ENCODE assay signal across 8 cellular contexts in genomic region chrX:119790977-119791436, GRCh38. TPM values are rescaled to one million over a fixed set of nuclear protein-coding genes. Genes with fewer than 3 reads are reported as not detected.
A peak's percentile ranks its signal among the peaks of the same experiment; 100 is the strongest.
DNase-seq lines count a peak whose midpoint lies in the region; ATAC-seq and TF ChIP-seq lines count a peak whose summit lies in the region.

No MANE protein-coding gene starts in this region.

- intact Hi-C loops in activated B cell treated with CpG ODN at 0.5 μM for 24 hours (cut with micrococcal nuclease): loop anchor here (1.0 to 5.0 kb wide), 5 partner anchors 35 to 152 kb away; partner anchors contain the start of genes NDUFA1, NKAP and RNF113A

- H3K4ac ChIP-seq in mesenchymal stem cell (ENCODE audit: low read depth in 1 of 2, low read length in 2 of 2): peak overlapping the region in 1 of 2 experiments; percentile 84

- H3K9ac ChIP-seq in HUES6 (ENCODE audit: low read length): peak overlapping the region; percentile 96
- peak overlapping the region; percentile 97 for H3K9ac ChIP-seq in mesenchymal stem cell (ENCODE audit: low read length)

- H3K27ac Mint-ChIP-seq in CD8-positive, alpha-beta memory T cell: peak overlapping the region; percentile 89 to 99 (median 98)
- peak overlapping the region; percentile 96 for H3K27ac Mint-ChIP-seq in activated B cell treated with CpG ODN at 0.5 μM for 24 hours
- H3K27ac Mint-ChIP-seq in stimulated activated effector memory CD8-positive, alpha-beta T cell treated with anti-CD3 and anti-CD28 coated beads, Interleukin-12 subunit alpha, Interleukin-12 subunit beta, amount 100 ng/mL, for 72 hours: peak overlapping the region; percentile 94

- H3K4me1 ChIP-seq in CD8-positive, alpha-beta memory T cell (ENCODE audit: insufficient read depth, low read length): peaks cover 25% of the 10 kb centered on the region
- H3K4me1 ChIP-seq in HUES6 (ENCODE audit: control insufficient read depth, insufficient read depth, low read length): no peaks in the 10 kb centered on the region
- peaks cover 3% of the 10 kb centered on the region for H3K4me1 ChIP-seq in mesenchymal stem cell (ENCODE audit: control insufficient read depth, insufficient read depth, low read depth, low read length)

- no peaks in the 10 kb centered on the region for H3K9me3 Mint-ChIP-seq in CD8-positive, alpha-beta memory T cell
- no peaks in the 10 kb centered on the region for H3K9me3 Mint-ChIP-seq in activated B cell treated with CpG ODN at 0.5 μM for 24 hours
- no peaks in the 10 kb centered on the region for H3K9me3 Mint-ChIP-seq in stimulated activated effector memory CD8-positive, alpha-beta T cell treated with anti-CD3 and anti-CD28 coated beads, Interleukin-12 subunit alpha, Interleukin-12 subunit beta, amount 100 ng/mL, for 72 hours

- peaks cover 25 to 54% (median 38%) of the 10 kb centered on the region in 3 donors for H3K4me1 Mint-ChIP-seq in CD8-positive, alpha-beta memory T cell
- peaks cover 37% of the 10 kb centered on the region for H3K4me1 Mint-ChIP-seq in activated B cell treated with CpG ODN at 0.5 μM for 24 hours
- H3K4me1 Mint-ChIP-seq in stimulated activated effector memory CD8-positive, alpha-beta T cell treated with anti-CD3 and anti-CD28 coated beads, Interleukin-12 subunit alpha, Interleukin-12 subunit beta, amount 100 ng/mL, for 72 hours: peaks cover 8% of the 10 kb centered on the region

- peaks cover 6% of the 10 kb centered on the region for H3K36me3 ChIP-seq in CD8-positive, alpha-beta memory T cell (ENCODE audit: insufficient read depth, low read length)
- H3K36me3 ChIP-seq in HUES6 (ENCODE audit: control insufficient read depth, insufficient read depth, low read length) (peaks cover 42% of the 10 kb centered on the region), mesenchymal stem cell (ENCODE audit: control insufficient read depth in 1 of 2, insufficient read depth in 2 of 2, low read depth in 1 of 2, low read length in 2 of 2) (peaks cover 4 to 30% of the 10 kb centered on the region in 2 experiments)

- H4K8ac ChIP-seq in mesenchymal stem cell (ENCODE audit: low read length): peak overlapping the region; percentile 89

- no peak overlapping the region for H2BK15ac ChIP-seq in mesenchymal stem cell (ENCODE audit: low read depth, poor library complexity, severe bottlenecking)

- peak overlapping the region in 1 of 2 experiments; percentile 71 for H3K14ac ChIP-seq in mesenchymal stem cell (ENCODE audit: low read length in 2 of 2)

- peak in 4 of 5 donors; percentile 6 to 61 (median 27) for DNase-seq in CD8-positive, alpha-beta memory T cell
- DNase-seq in GM20000 (ENCODE audit: low spot score) (no peak), activated B cell treated with CpG ODN at 0.5 μM for 24 hours (no peak), dermis microvascular lymphatic vessel endothelial cell (ENCODE audit: low read depth in 2 of 2) (peak; percentile 35 to 70), mesenchymal stem cell (peak; percentile 47), LoVo (ENCODE audit: low spot score) (no peak)
- DNase-seq in stimulated activated effector memory CD8-positive, alpha-beta T cell treated with anti-CD3 and anti-CD28 coated beads, Interleukin-12 subunit alpha, Interleukin-12 subunit beta, amount 100 ng/mL, for 72 hours (ENCODE audit: low spot score in 2 of 2): peak in 1 of 2 donors; percentile 63

- H2BK12ac ChIP-seq in mesenchymal stem cell (ENCODE audit: low read length in 2 of 2): no peak overlapping the region

- H2BK5ac ChIP-seq in mesenchymal stem cell (ENCODE audit: low read depth, low read length, poor library complexity, severe bottlenecking): peak overlapping the region; percentile 91

- no peak overlapping the region for H2BK120ac ChIP-seq in mesenchymal stem cell (ENCODE audit: low read depth, low read length)

- peak; percentile 22 for ATAC-seq in activated B cell treated with CpG ODN at 0.5 μM for 24 hours (ENCODE audit: low read depth)
- ATAC-seq in stimulated activated effector memory CD8-positive, alpha-beta T cell treated with anti-CD3 and anti-CD28 coated beads, Interleukin-12 subunit alpha, Interleukin-12 subunit beta, amount 100 ng/mL, for 72 hours: peak; percentile 53

- peak; percentile 15 for TF ChIP-seq CTCF in GM20000 (IDR thresholded peaks at IDR 0.05; ENCODE audit: extremely low read depth, missing control alignments)
- no peak for TF ChIP-seq CTCF in activated B cell treated with CpG ODN at 0.5 μM for 24 hours (IDR thresholded peaks at IDR 0.05)

- peaks cover 0 to 4% of the 10 kb centered on the region in 2 donors for H3K27me3 Mint-ChIP-seq in CD8-positive, alpha-beta memory T cell
- H3K27me3 Mint-ChIP-seq in activated B cell treated with CpG ODN at 0.5 μM for 24 hours: no peaks in the 10 kb centered on the region

- no peak overlapping the region for H2AFZ ChIP-seq in mesenchymal stem cell (ENCODE audit: low read depth, low read length)

- POLR2A ChIA-PET in CD8-positive, alpha-beta memory T cell (lab: Charles Lee): interaction anchor here (0.5 to 2.4 kb wide), 13 partner anchors 10 to 216 kb away, joined by 3 to 19 read pairs (median 4); partner anchors contain the start of genes NKRF, RNF113A, SEPTIN6 and SOWAHD
- POLR2A ChIA-PET in activated B cell treated with CpG ODN at 0.5 μM for 24 hours (lab: Charles Lee): interaction anchor here (0.6 to 2.7 kb wide), 37 partner anchors 15 to 365 kb away, joined by 3 to 41 read pairs (median 6); partner anchors contain the start of genes NDUFA1, NKAP, NKRF and RNF113A

- H2AK5ac ChIP-seq in mesenchymal stem cell (ENCODE audit: low read length, severe bottlenecking): peak overlapping the region; percentile 48

- peak overlapping the region; percentile 72 for H3K4me3 ChIP-seq in CD8-positive, alpha-beta memory T cell (ENCODE audit: low read length)
- H3K4me3 ChIP-seq in HUES6 (ENCODE audit: low read depth, low read length) (peak overlapping the region; percentile 96), mesenchymal stem cell (ENCODE audit: insufficient read depth in 1 of 2, low read depth in 1 of 2, low read length in 2 of 2) (peak overlapping the region; percentile 74 to 80)

- H3K4me2 ChIP-seq in mesenchymal stem cell (ENCODE audit: low read length, poor library complexity, severe bottlenecking): no peak overlapping the region

- H3K36me3 Mint-ChIP-seq in CD8-positive, alpha-beta memory T cell: peaks cover 0 to 46% (median 6%) of the 10 kb centered on the region in 3 donors
- peaks cover 46% of the 10 kb centered on the region for H3K36me3 Mint-ChIP-seq in activated B cell treated with CpG ODN at 0.5 μM for 24 hours (ENCODE audit: low read depth)
- H3K36me3 Mint-ChIP-seq in stimulated activated effector memory CD8-positive, alpha-beta T cell treated with anti-CD3 and anti-CD28 coated beads, Interleukin-12 subunit alpha, Interleukin-12 subunit beta, amount 100 ng/mL, for 72 hours: peaks cover 55% of the 10 kb centered on the region

- no peaks in the 10 kb centered on the region for H3K79me1 ChIP-seq in mesenchymal stem cell (replicated peaks; ENCODE audit: low read length, poor library complexity, severe bottlenecking)

- H3K27ac ChIP-seq in CD8-positive, alpha-beta memory T cell (ENCODE audit: low read depth, low read length): peak overlapping the region; percentile 91
- H3K27ac ChIP-seq in HUES6 (ENCODE audit: low read depth, low read length): peak overlapping the region; percentile 96
- H3K27ac ChIP-seq in mesenchymal stem cell (ENCODE audit: low read length, poor library complexity, severe bottlenecking): peak overlapping the region; percentile 77

- CTCF ChIA-PET in CD8-positive, alpha-beta memory T cell (lab: Charles Lee): interaction anchor here (0.8 to 2.0 kb wide), 8 partner anchors 33 to 107 kb away, joined by 3 to 9 read pairs (median 4); partner anchors contain the start of genes SEPTIN6 and SOWAHD
- CTCF ChIA-PET in activated B cell treated with CpG ODN at 0.5 μM for 24 hours (lab: Charles Lee): interaction anchor here (0.9 to 1.4 kb wide), 5 partner anchors 32 to 275 kb away, joined by 3 to 6 read pairs (median 3); partner anchors contain the start of genes SOWAHD and UPF3B

- peak overlapping the region; percentile 94 to 98 (median 96) for H3K4me3 Mint-ChIP-seq in CD8-positive, alpha-beta memory T cell
- peak overlapping the region; percentile 95 for H3K4me3 Mint-ChIP-seq in activated B cell treated with CpG ODN at 0.5 μM for 24 hours
- H3K4me3 Mint-ChIP-seq in stimulated activated effector memory CD8-positive, alpha-beta T cell treated with anti-CD3 and anti-CD28 coated beads, Interleukin-12 subunit alpha, Interleukin-12 subunit beta, amount 100 ng/mL, for 72 hours: peak overlapping the region; percentile 85

- H3K23ac ChIP-seq in mesenchymal stem cell (ENCODE audit: low read length in 2 of 2): peak overlapping the region in 1 of 2 experiments; percentile 69

- no peaks in the 10 kb centered on the region for H3K9me3 ChIP-seq in CD8-positive, alpha-beta memory T cell (ENCODE audit: low read length)
- peaks cover 6% of the 10 kb centered on the region; the same call in 1 of the 2 replicates for H3K9me3 ChIP-seq in HUES6 (ENCODE audit: control insufficient read depth, insufficient read depth, low read depth, low read length)
- no peaks in the 10 kb centered on the region for H3K9me3 ChIP-seq in mesenchymal stem cell (ENCODE audit: control insufficient read depth, low read length)

- H3K27me3 ChIP-seq in CD8-positive, alpha-beta memory T cell (ENCODE audit: insufficient read depth, low read length, poor library complexity, severe bottlenecking): no peaks in the 10 kb centered on the region
- H3K27me3 ChIP-seq in HUES6 (ENCODE audit: control insufficient read depth, insufficient read depth, low read length) (no peaks in the 10 kb centered on the region), mesenchymal stem cell (ENCODE audit: control insufficient read depth in 1 of 2, insufficient read depth in 1 of 2, low read length in 2 of 2) (no peaks in the 10 kb centered on the region)

- H4K91ac ChIP-seq in mesenchymal stem cell (ENCODE audit: low read length): no peak overlapping the region

- H3K18ac ChIP-seq in mesenchymal stem cell (ENCODE audit: low read depth in 1 of 2, low read length in 2 of 2): peak overlapping the region; percentile 52 to 76

- WGBS in mesenchymal stem cell: 0% methylated on average over 30 of the region's 31 CpGs

RNA-seq across cellular contexts. Expression of gene RPL39, which starts 0.4 kb away (rescaled TPM):
- total RNA-seq in CD8-positive, alpha-beta memory T cell: 1,000 to 10,000 TPM; 2,337 to 2,451 TPM
- polyA plus RNA-seq in CD8-positive, alpha-beta memory T cell: 3,498 TPM
- 3,684 and 4,270 TPM in 2 replicates for total RNA-seq in activated B cell treated with CpG ODN at 0.5 μM for 24 hours
- 2,075 and 2,198 TPM in 2 replicates for total RNA-seq in dermis microvascular lymphatic vessel endothelial cell
- polyA plus RNA-seq in mesenchymal stem cell (2013, experiment 1 of 2): 6,089 TPM
- polyA plus RNA-seq in mesenchymal stem cell (2013, experiment 2 of 2): 6,065 TPM

RNA-seq across cellular contexts. Expression of gene SOWAHD, which starts 32.6 kb away (rescaled TPM):
- total RNA-seq in CD8-positive, alpha-beta memory T cell: under 1 TPM; 0.33 to 0.55 TPM
- polyA plus RNA-seq in CD8-positive, alpha-beta memory T cell: 0.84 TPM
- 9.7 and 9.9 TPM in 2 replicates for total RNA-seq in activated B cell treated with CpG ODN at 0.5 μM for 24 hours
- not detected in 2 replicates for total RNA-seq in dermis microvascular lymphatic vessel endothelial cell
- 0.35 TPM for polyA plus RNA-seq in mesenchymal stem cell (2013, experiment 1 of 2)
- 0.29 TPM for polyA plus RNA-seq in mesenchymal stem cell (2013, experiment 2 of 2)

Comparison
In these comparisons a context has a peak if more than half of its experiments do, and no peak if none do; other contexts are left out.
1. DNase-seq: peak in CD8-positive, alpha-beta memory T cell (4 of 5), dermis microvascular lymphatic vessel endothelial cell (2 of 2) and mesenchymal stem cell (single experiment); none in GM20000 (single experiment), activated B cell treated with CpG ODN at 0.5 μM for 24 hours (single experiment) and LoVo (single experiment).
2. Peak in every context shown above with its lines, with median percentiles within 50 percentile points of each other: H3K27ac ChIP-seq, H3K4me3 ChIP-seq, H3K27ac Mint-ChIP-seq and H3K4me3 Mint-ChIP-seq.